7 cellular contexts compared by ENCODE assay signal in genomic region chr18:48031011-48031480, GRCh38.
DNase-seq lines count a peak whose midpoint lies in the region; ATAC-seq and TF ChIP-seq lines count a peak whose summit lies in the region.

No MANE protein-coding gene starts in this region.

- TF ChIP-seq POLR2A in NB4 (IDR thresholded peaks at IDR 0.05; ENCODE audit: extremely low read depth, insufficient read length) (no peak), esophagus muscularis mucosa (IDR thresholded peaks at IDR 0.05; ENCODE audit: low read depth) (no peak)

- H3K4me3 Mint-ChIP-seq in neural crest cell = no peak overlapping the region

- no peak overlapping the region for H3K4me3 ChIP-seq in GM12864 (ENCODE audit: low read depth, low read length)
- no peak overlapping the region for H3K4me3 ChIP-seq in NB4 (ENCODE audit: low read depth, low read length)
- H3K4me3 ChIP-seq in esophagus muscularis mucosa = no peak overlapping the region

- no peaks in the 10 kb centered on the region for H3K9me3 Mint-ChIP-seq in neural crest cell

- no peaks in the 10 kb centered on the region for H3K27me3 Mint-ChIP-seq in neural crest cell (ENCODE audit: low read depth)

- TF ChIP-seq CTCF in GM12864 (IDR thresholded peaks at IDR 0.05; ENCODE audit: low read depth, low read length, missing control alignments) = peak; percentile 71
- peak; percentile 85 for TF ChIP-seq CTCF in NB4 (IDR thresholded peaks at IDR 0.05; ENCODE audit: low read depth, low read length)
- peak; percentile 76 to 84 (median 76) for TF ChIP-seq CTCF in esophagus muscularis mucosa (IDR thresholded peaks at IDR 0.05)
- TF ChIP-seq CTCF in neural crest cell (conservative IDR thresholded peaks at IDR 0.05) = peak; percentile 82

- H3K27ac ChIP-seq in esophagus muscularis mucosa (replicated peaks in 1 of 4) = no peak overlapping the region

- peaks cover 13% of the 10 kb centered on the region for H3K4me1 Mint-ChIP-seq in neural crest cell

- H3K27me3 ChIP-seq in esophagus muscularis mucosa = no peaks in the 10 kb centered on the region

- H3K36me3 ChIP-seq in esophagus muscularis mucosa = no peaks in the 10 kb centered on the region

- ATAC-seq in GM19397 (IDR thresholded peaks at IDR 0.05; ENCODE audit: unreplicated experiment) (no peak), HG02938 (IDR thresholded peaks at IDR 0.05; ENCODE audit: unreplicated experiment) (no peak)

- no peaks in the 10 kb centered on the region for H3K36me3 Mint-ChIP-seq in neural crest cell (ENCODE audit: low read depth)

- H3K4me1 ChIP-seq in esophagus muscularis mucosa = peaks cover 7 to 35% (median 30%) of the 10 kb centered on the region in 4 donors

- DNase-seq in GM12864 (ENCODE audit: low read depth) (no peak), NB4 (ENCODE audit: low read depth) (peak; percentile 54), SHP77 treated with DMSO at 0.1 percent for 48 hours (lab: John Stamatoyannopoulos, UW) (peak; percentile 80), esophagus muscularis mucosa (ENCODE audit: extremely low spot score) (no peak), neural crest cell (ENCODE audit: low read depth, low spot score) (peak; percentile 41)

- intact Hi-C loops in esophagus muscularis mucosa (cut with DNase I) = loop anchor here (2.0 kb wide), 1 partner anchor 416 kb away; no protein-coding TSS in a partner anchor

- no peak for TF ChIP-seq EP300 in esophagus muscularis mucosa (IDR thresholded peaks at IDR 0.05)

- no peaks in the 10 kb centered on the region for H3K9me3 ChIP-seq in esophagus muscularis mucosa

- no peak overlapping the region for H3K27ac Mint-ChIP-seq in neural crest cell (ENCODE audit: unreplicated experiment)

- whole genome bisulfite sequencing in esophagus muscularis mucosa = 17% methylated on average over 1 of the region's 1 CpG

Comparison
In these comparisons a context has a peak if more than half of its experiments do, and no peak if none do; other contexts are left out.
1. DNase-seq: peak in NB4 (single experiment), SHP77 treated with DMSO at 0.1 percent for 48 hours (single experiment) and neural crest cell (single experiment); none in GM12864 (single experiment) and esophagus muscularis mucosa (single experiment).
2. Peak in every context shown above with its lines, with median percentiles within 50 percentile points of each other: CTCF ChIP-seq.